Comparison of ENCODE assay signal across 15 cellular contexts in the genomic region with DNA sequence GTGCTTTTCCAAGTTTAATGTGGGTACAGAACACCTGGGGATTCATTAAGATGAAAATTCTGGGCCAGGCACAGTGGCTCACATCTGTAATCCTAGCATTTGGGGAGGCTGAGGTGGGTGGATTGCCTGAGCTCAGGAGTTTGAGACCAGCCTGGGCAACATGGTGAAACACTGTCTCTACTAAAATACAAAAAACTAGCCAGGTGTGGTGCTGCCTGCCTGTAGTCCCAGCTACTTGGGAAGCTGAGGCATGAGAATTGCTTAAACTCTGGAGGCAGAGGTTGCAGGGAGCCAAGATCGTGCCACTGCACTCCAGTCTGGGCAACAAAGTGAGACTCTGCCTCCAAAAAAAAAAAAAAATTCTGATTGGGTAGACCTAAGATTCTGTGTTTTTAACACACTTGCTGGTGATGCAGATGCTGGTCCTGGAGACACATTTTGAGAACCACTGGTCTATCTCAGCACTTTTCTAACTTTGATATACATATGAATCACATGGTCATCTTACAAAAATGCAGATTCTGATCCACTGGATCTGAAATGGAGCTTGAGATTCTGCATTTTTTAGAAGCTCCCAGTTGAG.
"Had no signal": no experiment of that assay in that cellular context is flagged by ENCODE, and none has a peak within 500 bp of the region (broad histone marks: within the 10 kb centered on the region; RNA-seq: fewer than 3 reads in every experiment).

No MANE protein-coding gene starts in this region.

- H3K36me3 ChIP-seq: gastroesophageal sphincter, right atrium auricular region, stomach, thoracic aorta had no signal

- H3K36me3 Mint-ChIP-seq: brain had no signal

- H3K9me3 Mint-ChIP-seq: brain; central memory CD8-positive, alpha-beta T cell had no signal

- H3K9me3 ChIP-seq: gastroesophageal sphincter, right atrium auricular region, stomach, thoracic aorta had no signal

- H3K4me1 Mint-ChIP-seq: brain had no signal

- H3K27ac ChIP-seq: epithelial cell of prostate, gastroesophageal sphincter, right atrium auricular region, stomach, thoracic aorta had no signal

- H3K27ac Mint-ChIP-seq: brain had no signal

- H3K27me3 ChIP-seq: gastroesophageal sphincter, right atrium auricular region, stomach had no signal

- H3K4me1 ChIP-seq: gastroesophageal sphincter, right atrium auricular region, stomach had no signal

- H3K4me3 Mint-ChIP-seq: brain; central memory CD8-positive, alpha-beta T cell; effector memory CD8-positive, alpha-beta T cell had no signal

- DNase-seq: activated gamma-delta T cell; amygdala; effector memory CD8-positive, alpha-beta T cell; islet precursor cell; mammary epithelial cell; stomach had no signal

- H3K4me3 ChIP-seq: gastroesophageal sphincter, right atrium auricular region, skin epidermis, stomach, thoracic aorta had no signal

- H3K27me3 Mint-ChIP-seq: brain; central memory CD8-positive, alpha-beta T cell; effector memory CD8-positive, alpha-beta T cell; naive thymus-derived CD4-positive, alpha-beta T cell had no signal

- ATAC-seq: left lobe of liver had no signal
